12 cellular contexts compared by ENCODE assay signal in the genomic region with DNA sequence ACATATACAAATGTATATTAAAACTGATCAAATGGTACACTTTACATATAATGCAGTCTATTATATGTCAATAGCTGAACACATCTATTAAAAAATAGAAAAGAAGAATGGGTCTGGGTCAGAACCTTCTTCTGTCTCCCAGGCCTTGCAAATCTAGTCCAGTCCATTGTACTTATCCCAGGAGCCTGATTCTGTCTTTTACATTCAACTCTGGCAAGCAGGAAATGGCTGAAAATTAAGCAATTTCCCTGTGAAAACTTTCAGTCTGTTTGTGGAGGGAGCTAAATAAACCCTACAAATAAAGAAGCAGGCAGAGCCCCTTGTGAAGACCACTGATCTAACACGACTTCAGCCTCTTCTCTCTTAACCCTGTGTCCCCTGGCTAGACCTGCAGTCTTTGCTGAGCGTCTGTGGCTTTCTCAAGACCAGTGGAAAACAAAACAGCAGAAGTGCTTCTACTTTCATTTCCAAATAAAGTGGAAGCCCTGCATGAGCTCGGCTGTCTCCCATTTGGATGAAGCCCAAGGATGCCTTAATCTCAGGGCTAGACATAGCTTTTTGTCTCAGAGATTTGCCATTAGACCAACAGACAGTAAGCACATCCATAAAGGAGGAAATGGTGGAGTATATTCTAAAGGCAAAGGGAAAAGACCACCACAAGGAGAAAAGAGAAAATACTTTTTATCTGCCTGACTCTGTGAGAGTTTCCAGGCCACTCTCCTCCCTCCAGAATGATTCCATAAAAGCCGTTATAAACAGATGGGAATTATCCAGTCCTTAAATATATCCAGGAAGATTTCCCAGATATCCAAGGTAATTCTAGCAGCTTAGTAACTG. TPM values are rescaled to one million over a fixed set of nuclear protein-coding genes. Genes with fewer than 3 reads are reported as not detected.
DNase-seq lines count a peak whose midpoint lies in the region; ATAC-seq and TF ChIP-seq lines count a peak whose summit lies in the region.
"Had no signal": no experiment of that assay in that cellular context is flagged by ENCODE, and none has a peak within 500 bp of the region (broad histone marks: within the 10 kb centered on the region; RNA-seq: fewer than 3 reads in every experiment).

No MANE protein-coding gene starts in this region.

- TF ChIP-seq CTCF in mammary epithelial cell (conservative IDR thresholded peaks at IDR 0.05 in 1 of 2, IDR thresholded peaks at IDR 0.05 in 1 of 2; ENCODE audit: extremely low read depth in 1 of 2, insufficient read depth in 1 of 2, low read depth in 1 of 2, low read length in 2 of 2), result no peak
- TF ChIP-seq CTCF in left lung (IDR thresholded peaks at IDR 0.05), result no peak
- TF ChIP-seq CTCF in suprapubic skin (IDR thresholded peaks at IDR 0.05), result no peak

- H3K36me3 Mint-ChIP-seq in T-helper 1 cell treated with Interleukin-12 subunit alpha and Interleukin-12 subunit beta and Interleukin-4 antibody, amounts not matched to agents 30 μg/mL and 1 μg/mL, for 36 hours (ENCODE audit: low read depth), result peaks cover 24% of the 10 kb centered on the region
- peaks cover 53% of the 10 kb centered on the region for H3K36me3 Mint-ChIP-seq in T-cell

- peak overlapping the region; percentile 11 for H3K4me3 Mint-ChIP-seq in T-helper 1 cell treated with Interleukin-12 subunit alpha and Interleukin-12 subunit beta and Interleukin-4 antibody, amounts not matched to agents 30 μg/mL and 1 μg/mL, for 36 hours
- H3K4me3 Mint-ChIP-seq in T-cell, result no peak overlapping the region

- no peaks in the 10 kb centered on the region for H4K20me1 ChIP-seq in mammary epithelial cell (ENCODE audit: insufficient read depth, low read length)

- in situ Hi-C loops in mammary epithelial cell (cut with MboI; ENCODE audit: low sequenced_read_pairs in 2 of 2), result no loop called here

- H3K27ac Mint-ChIP-seq in T-helper 1 cell treated with Interleukin-12 subunit alpha and Interleukin-12 subunit beta and Interleukin-4 antibody, amounts not matched to agents 30 μg/mL and 1 μg/mL, for 36 hours, result peak overlapping the region; percentile 31
- H3K27ac Mint-ChIP-seq in T-cell, result peak overlapping the region in 1 of 2 donors; percentile 39

- H3K4me1 ChIP-seq in mammary epithelial cell (ENCODE audit: insufficient read depth, low read length) (no peaks in the 10 kb centered on the region), left lung (peaks cover 0 to 13% of the 10 kb centered on the region in 2 donors), suprapubic skin (no peaks in the 10 kb centered on the region)

- H3K27ac ChIP-seq in mammary epithelial cell (ENCODE audit: insufficient read depth, low read depth, low read length), result no peak overlapping the region
- H3K27ac ChIP-seq in left lung, result peak overlapping the region; percentile 45 to 78
- peak overlapping the region; percentile 12 for H3K27ac ChIP-seq in suprapubic skin
- H3K27ac ChIP-seq: tibial artery had no signal

- no peak overlapping the region for H3K4me3 ChIP-seq in mammary epithelial cell (replicated peaks in 1 of 3; ENCODE audit: insufficient read depth in 1 of 3, low read depth in 2 of 3, low read length in 3 of 3)
- H3K4me3 ChIP-seq in left lung, result no peak overlapping the region
- H3K4me3 ChIP-seq in suprapubic skin, result no peak overlapping the region
- H3K4me3 ChIP-seq: tibial artery had no signal

- peak overlapping the region; percentile 14 for H2AFZ ChIP-seq in mammary epithelial cell (ENCODE audit: low read depth, low read length)

- peaks cover 16% of the 10 kb centered on the region for H3K9me3 Mint-ChIP-seq in T-helper 1 cell treated with Interleukin-12 subunit alpha and Interleukin-12 subunit beta and Interleukin-4 antibody, amounts not matched to agents 30 μg/mL and 1 μg/mL, for 36 hours
- H3K9me3 Mint-ChIP-seq in T-cell, result peaks cover 0 to 12% (median 8%) of the 10 kb centered on the region in 3 donors

- H3K4me2 ChIP-seq in mammary epithelial cell (ENCODE audit: insufficient read depth, low read depth, low read length), result no peak overlapping the region
- H3K4me2 ChIP-seq: SK-N-SH had no signal

- DNase-seq in T-helper 1 cell (no peak), mammary epithelial cell (no peak), left lung (no peak), suprapubic skin (ENCODE audit: low spot score in 2 of 2) (no peak), T-cell (no peak), GDM1 (lab: John Stamatoyannopoulos, UW) (no peak)
- DNase-seq: effector CD8-positive, alpha-beta T cell; SK-N-SH; stimulated activated CD4-positive, alpha-beta T cell treated with anti-CD3 and anti-CD28 coated beads, Interleukin-15, amount 100 ng/mL, for 24 hours; tibial artery had no signal

- H3K79me2 ChIP-seq in mammary epithelial cell (ENCODE audit: insufficient read depth, low read length), result no peaks in the 10 kb centered on the region

- no peak for TF ChIP-seq EP300 in suprapubic skin (IDR thresholded peaks at IDR 0.05)

- dilution Hi-C loops in mammary epithelial cell (cut with HindIII; ENCODE audit: low sequenced_read_pairs), result no loop called here

- WGBS in mammary epithelial cell (ENCODE audit: low coverage, missing lambda C conversion rate), result 61% methylated on average over 4 of the region's 4 CpGs
- 50% methylated on average over 4 of the region's 4 CpGs for WGBS in suprapubic skin

- intact Hi-C loops in mammary epithelial cell (cut with micrococcal nuclease) (no loop called here), left lung (cut with DNase I) (no loop called here)

- no TSS peak for BruUV-seq in mammary epithelial cell (replicated peaks; lab: Mats Ljungman, UMichigan)

- POLR2A ChIA-PET in T-cell (lab: Charles Lee), result no interaction called here

- no peak for TF ChIP-seq POLR2A in suprapubic skin (IDR thresholded peaks at IDR 0.05)

- H3K27me3 ChIP-seq in mammary epithelial cell (ENCODE audit: insufficient read depth, low read length) (peaks cover 5% of the 10 kb centered on the region), left lung (no peaks in the 10 kb centered on the region), suprapubic skin (no peaks in the 10 kb centered on the region)
- H3K27me3 ChIP-seq: tibial artery had no signal

- H3K4me1 Mint-ChIP-seq in T-helper 1 cell treated with Interleukin-12 subunit alpha and Interleukin-12 subunit beta and Interleukin-4 antibody, amounts not matched to agents 30 μg/mL and 1 μg/mL, for 36 hours (ENCODE audit: low read depth), result peaks cover 15% of the 10 kb centered on the region
- H3K4me1 Mint-ChIP-seq in T-cell, result peaks cover 9 to 28% (median 14%) of the 10 kb centered on the region in 3 donors

- peak; percentile 41 for ATAC-seq in left lung
- no peak for ATAC-seq in T-cell (replicated peaks in 1 of 4)
- ATAC-seq in GM18520 (IDR thresholded peaks at IDR 0.05; ENCODE audit: unreplicated experiment), result no peak

- no peak overlapping the region for H3K9ac ChIP-seq in mammary epithelial cell (ENCODE audit: insufficient read depth, low read length)
- H3K9ac ChIP-seq: SK-N-SH had no signal

- H3K36me3 ChIP-seq in mammary epithelial cell (ENCODE audit: insufficient read depth, low read length), result no peaks in the 10 kb centered on the region
- H3K36me3 ChIP-seq in left lung, result no peaks in the 10 kb centered on the region
- no peaks in the 10 kb centered on the region for H3K36me3 ChIP-seq in suprapubic skin
- H3K36me3 ChIP-seq: tibial artery had no signal

- H3K27me3 Mint-ChIP-seq in T-helper 1 cell treated with Interleukin-12 subunit alpha and Interleukin-12 subunit beta and Interleukin-4 antibody, amounts not matched to agents 30 μg/mL and 1 μg/mL, for 36 hours (ENCODE audit: low read depth), result no peaks in the 10 kb centered on the region
- no peaks in the 10 kb centered on the region for H3K27me3 Mint-ChIP-seq in T-cell

- CTCF ChIA-PET in mammary epithelial cell (lab: Charles Lee; ENCODE audit: low non-redundant PET), result interaction anchor here (0.6 kb wide), 2 partner anchors 430 to 500 kb away, joined by 3 to 5 read pairs; no protein-coding TSS in a partner anchor
- CTCF ChIA-PET in T-cell (lab: Charles Lee), result no interaction called here

- no peaks in the 10 kb centered on the region for H3K9me3 ChIP-seq in mammary epithelial cell (replicated peaks; ENCODE audit: insufficient read depth, low read length)
- peaks cover 0 to 10% of the 10 kb centered on the region in 2 donors for H3K9me3 ChIP-seq in left lung
- no peaks in the 10 kb centered on the region for H3K9me3 ChIP-seq in suprapubic skin
- H3K9me3 ChIP-seq: SK-N-SH, tibial artery had no signal

RNA-seq across cellular contexts. Expression of gene CRACR2A, which starts 48.2 kb away (rescaled TPM):
- total RNA-seq in mammary epithelial cell, result under 1 TPM in 1 of 2 donors, not detected in 1; 0.17 TPM
- polyA plus RNA-seq in mammary epithelial cell, result 0.10 TPM
- not detected for polyA minus RNA-seq in mammary epithelial cell
- total RNA-seq in left lung, result 1 to 10 TPM; 3.6 to 6.5 TPM
- 10 to 100 TPM in 2 of 4 donors, 1 to 10 TPM in 2; 4.8 to 18.2 (median 10.6) TPM for total RNA-seq in suprapubic skin
- total RNA-seq in T-cell, result 10 to 100 TPM; 38.3 to 47.0 (median 40.6) TPM
